ENCODE assay signal across 17 cellular contexts in the genomic region with DNA sequence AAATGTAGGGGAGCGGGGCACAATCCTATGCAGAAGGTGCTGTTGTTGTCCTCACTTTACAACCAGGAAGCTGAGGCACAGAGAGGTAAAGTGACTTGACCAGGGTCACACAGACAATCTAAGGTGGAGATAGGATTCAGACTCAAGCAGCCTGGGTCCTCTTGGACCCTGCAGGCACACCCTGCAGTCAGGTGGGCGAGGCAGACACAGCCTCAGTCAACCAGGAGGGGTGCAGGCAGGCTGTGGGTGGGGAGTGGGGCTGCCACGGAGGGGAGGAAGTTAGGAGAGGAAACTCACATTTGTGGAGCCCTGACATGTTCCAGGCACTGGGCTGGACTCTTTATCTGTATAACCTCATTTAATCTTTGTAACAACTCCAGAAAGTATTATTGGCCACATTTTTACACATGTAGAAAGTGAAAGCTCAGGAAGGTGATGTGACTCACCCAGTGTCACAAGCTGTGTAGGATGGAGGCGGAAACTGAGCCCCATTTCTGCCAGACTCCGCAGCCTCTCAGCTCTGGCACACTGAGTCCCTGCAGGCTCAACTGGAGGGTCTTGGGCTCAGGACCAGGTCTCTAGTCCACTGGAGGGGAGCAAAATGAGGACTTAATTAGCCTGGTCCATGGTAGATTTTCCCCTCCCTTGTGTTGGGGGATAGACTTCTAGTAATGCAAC. TPM values are rescaled to one million over a fixed set of nuclear protein-coding genes. Genes with fewer than 3 reads are reported as not detected.
DNase-seq lines count a peak whose midpoint lies in the region; ATAC-seq, FAIRE-seq and TF ChIP-seq lines count a peak whose summit lies in the region.
"Had no signal": no experiment of that assay in that cellular context is flagged by ENCODE, and none has a peak within 500 bp of the region (broad histone marks: within the 10 kb centered on the region; RNA-seq: fewer than 3 reads in every experiment).

No MANE protein-coding gene starts in this region.

- peak overlapping the region; percentile 68 for H3K27ac Mint-ChIP-seq in activated naive CD4-positive, alpha-beta T cell treated with anti-CD3 and anti-CD28 coated beads, Interleukin-2, amount 50 U/mL, for 24 hours
- H3K27ac Mint-ChIP-seq: immature natural killer cell, naive B cell had no signal

- CTCF ChIA-PET in HEK293T (lab: Yijun Ruan, JAX) = no interaction called here

- no peak for TF ChIP-seq CTCF in kidney (IDR thresholded peaks at IDR 0.05; ENCODE audit: borderline replicate concordance, extremely low read depth, insufficient read depth)
- TF ChIP-seq CTCF in ovary (IDR thresholded peaks at IDR 0.05) = no peak

- POLR2A ChIA-PET in HEK293T (lab: Yijun Ruan, JAX) = interaction anchor here (0.7 kb wide), 1 partner anchor 292 kb away, joined by 3 read pairs; no protein-coding TSS in a partner anchor

- no peaks in the 10 kb centered on the region for H3K27me3 ChIP-seq in ovary
- H3K27me3 ChIP-seq: BLaER1, body of pancreas, uterus had no signal

- H3K27ac ChIP-seq in kidney (ENCODE audit: low read depth in 2 of 2, low read length in 2 of 2) = no peak overlapping the region
- no peak overlapping the region for H3K27ac ChIP-seq in ovary
- H3K27ac ChIP-seq: BLaER1, body of pancreas, esophagus muscularis mucosa, uterus had no signal

- peak; percentile 33 for DNase-seq in Daoy (ENCODE audit: low read depth)
- DNase-seq in RKO (ENCODE audit: low spot score) = peak; percentile 51
- peak in 3 of 4 experiments; percentile 11 to 40 (median 27) for DNase-seq in stimulated activated CD4-positive, alpha-beta T cell treated with anti-CD3 and anti-CD28 coated beads, Interleukin-1b, Interleukin-23, amount 100 ng/mL, for 24 hours (ENCODE audit: low read depth in 4 of 4, low spot score in 1 of 4)
- DNase-seq in HEK293T (ENCODE audit: extremely low spot score) = no peak
- DNase-seq in kidney = no peak
- DNase-seq in ovary = no peak
- DNase-seq: body of pancreas, immature natural killer cell, naive B cell, NCI-H187, uterus had no signal

- H3K27me3 Mint-ChIP-seq in activated naive CD4-positive, alpha-beta T cell treated with anti-CD3 and anti-CD28 coated beads, Interleukin-2, amount 50 U/mL, for 24 hours = peaks cover 6% of the 10 kb centered on the region

- FAIRE-seq in kidney (lab: Jason Lieb, UNC) = no peak
- FAIRE-seq: TTC549 had no signal

- no peaks in the 10 kb centered on the region for H3K36me3 Mint-ChIP-seq in activated naive CD4-positive, alpha-beta T cell treated with anti-CD3 and anti-CD28 coated beads, Interleukin-2, amount 50 U/mL, for 24 hours
- H3K36me3 Mint-ChIP-seq: immature natural killer cell had no signal

- TF ChIP-seq EP300 in ovary (IDR thresholded peaks at IDR 0.05) = no peak

- H3K4me3 ChIP-seq in kidney (ENCODE audit: low read length in 2 of 2) = no peak overlapping the region
- H3K4me3 ChIP-seq in ovary = no peak overlapping the region
- H3K4me3 ChIP-seq: BLaER1, body of pancreas, esophagus muscularis mucosa, smooth muscle cell, uterus had no signal

- intact Hi-C loops in kidney (cut with DNase I) (no loop called here), ovary (cut with DNase I) (no loop called here)

- no peak for TF ChIP-seq POLR2A in ovary (IDR thresholded peaks at IDR 0.05)

- no peak for ATAC-seq in GM18861 (IDR thresholded peaks at IDR 0.05; ENCODE audit: unreplicated experiment)
- ATAC-seq: body of pancreas had no signal

- H3K36me3 ChIP-seq in kidney (ENCODE audit: control insufficient read depth in 1 of 2, insufficient read depth in 2 of 2, low read length in 2 of 2) = no peaks in the 10 kb centered on the region
- no peaks in the 10 kb centered on the region for H3K36me3 ChIP-seq in ovary
- H3K36me3 ChIP-seq: BLaER1, esophagus muscularis mucosa, uterus had no signal

- H3K9me3 ChIP-seq in kidney (ENCODE audit: control insufficient read depth in 1 of 2, low read length in 2 of 2) (peaks cover 0 to 6% of the 10 kb centered on the region in 2 donors), ovary (no peaks in the 10 kb centered on the region)
- H3K9me3 ChIP-seq: body of pancreas, uterus had no signal

- H3K4me1 Mint-ChIP-seq in activated naive CD4-positive, alpha-beta T cell treated with anti-CD3 and anti-CD28 coated beads, Interleukin-2, amount 50 U/mL, for 24 hours = peaks cover 24% of the 10 kb centered on the region
- H3K4me1 Mint-ChIP-seq: immature natural killer cell, naive B cell had no signal

- peaks cover 8% of the 10 kb centered on the region for H3K9me3 Mint-ChIP-seq in activated naive CD4-positive, alpha-beta T cell treated with anti-CD3 and anti-CD28 coated beads, Interleukin-2, amount 50 U/mL, for 24 hours

- WGBS in ovary, 3 donors = 67 to 82% (median 68%) methylated on average over 5 of the region's 5 CpGs

- H3K9ac ChIP-seq in kidney (ENCODE audit: low read length in 2 of 2) = no peak overlapping the region
- H3K9ac ChIP-seq: BLaER1 had no signal

- H3K4me3 Mint-ChIP-seq in activated naive CD4-positive, alpha-beta T cell treated with anti-CD3 and anti-CD28 coated beads, Interleukin-2, amount 50 U/mL, for 24 hours = peak overlapping the region; percentile 71
- H3K4me3 Mint-ChIP-seq: immature natural killer cell had no signal

- no peaks in the 10 kb centered on the region for H3K4me1 ChIP-seq in kidney (ENCODE audit: control insufficient read depth in 1 of 2, insufficient read depth in 1 of 2, low read depth in 1 of 2, low read length in 2 of 2)
- no peaks in the 10 kb centered on the region for H3K4me1 ChIP-seq in ovary (ENCODE audit: insufficient read depth)
- H3K4me1 ChIP-seq: BLaER1, body of pancreas, esophagus muscularis mucosa, uterus had no signal

TF ChIP-seq in HEK293T, 16 proteins besides CTCF, POLR2A, EP300 and RAD21:
- TF ChIP-seq BHLHE40 (IDR thresholded peaks at IDR 0.05; ENCODE audit: borderline replicate concordance) (no peak), ZNF384 (IDR thresholded peaks at IDR 0.05) (no peak), L3MBTL2 (conservative IDR thresholded peaks at IDR 0.05) (no peak), ELF4 (IDR thresholded peaks at IDR 0.05) (no peak), CTBP1 (IDR thresholded peaks at IDR 0.05; ENCODE audit: borderline replicate concordance) (no peak), HDGF (IDR thresholded peaks at IDR 0.05; ENCODE audit: borderline replicate concordance) (no peak), FOXA1 (IDR thresholded peaks at IDR 0.05) (no peak)

RNA-seq across cellular contexts. Expression of gene CHGA, which starts 24.9 kb away (rescaled TPM):
- total RNA-seq in Daoy (2014; rRNA removed; shearing (Covaris generic)) = not detected in 2 replicates
- 0.38 TPM for total RNA-seq in kidney
- 6.6 TPM for polyA plus RNA-seq in kidney (ENCODE audit: insufficient read depth, low read depth, low replicate concordance)
- 1 to 10 TPM in 2 of 7 donors, under 1 TPM in 3, not detected in 2; 0.48 to 1.6 (median 0.69) TPM for total RNA-seq in ovary
- under 1 TPM; 0.13 to 0.15 TPM for polyA plus RNA-seq in ovary
- total RNA-seq: smooth muscle cell had no signal
- polyA plus RNA-seq: smooth muscle cell had no signal

Comparison
In these comparisons a context has a peak if more than half of its experiments do, and no peak if none do; other contexts are left out.
1. DNase-seq: peak in Daoy (single experiment), RKO (single experiment) and stimulated activated CD4-positive, alpha-beta T cell treated with anti-CD3 and anti-CD28 coated beads, Interleukin-1b, Interleukin-23, amount 100 ng/mL, for 24 hours (3 of 4); none in HEK293T (single experiment), kidney (single experiment) and ovary (0 of 5).